Comparison of ENCODE assay signal across 10 cellular contexts in the genomic region with DNA sequence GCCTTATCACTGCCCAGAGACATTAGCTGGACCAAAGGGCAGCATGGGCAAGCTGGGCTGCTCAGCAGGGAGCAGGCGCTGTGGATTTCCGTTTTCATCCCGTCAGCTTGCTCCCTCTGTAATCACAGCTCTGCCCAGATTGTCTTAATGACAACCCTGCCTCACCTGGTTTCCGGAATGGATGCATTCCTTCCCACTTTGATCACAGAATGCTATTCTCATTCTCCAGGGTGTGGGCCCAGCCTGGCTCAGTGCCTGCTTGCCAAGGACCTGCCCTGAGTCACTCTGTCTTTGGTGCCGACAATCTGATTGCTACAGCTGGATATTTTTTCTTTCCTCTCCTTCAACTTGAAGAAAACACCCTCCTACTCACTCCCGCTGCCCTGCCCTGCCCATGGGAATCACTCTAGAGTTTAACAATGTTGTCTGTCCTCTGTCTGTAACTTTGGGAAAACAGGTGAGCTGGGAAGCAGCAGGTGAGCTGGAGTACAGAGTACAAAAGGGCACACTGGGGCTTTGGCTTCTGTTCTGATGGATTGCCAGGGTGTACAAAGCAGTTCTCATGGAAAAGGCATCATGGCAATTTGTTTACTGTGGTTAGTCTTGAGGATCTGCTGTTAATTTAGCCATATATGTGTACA. TPM values are rescaled to one million over a fixed set of nuclear protein-coding genes. Genes with fewer than 3 reads are reported as not detected.
DNase-seq lines count a peak whose midpoint lies in the region; ATAC-seq and TF ChIP-seq lines count a peak whose summit lies in the region.
"Had no signal": no experiment of that assay in that cellular context is flagged by ENCODE, and none has a peak within 500 bp of the region (broad histone marks: within the 10 kb centered on the region; RNA-seq: fewer than 3 reads in every experiment).

No MANE protein-coding gene starts in this region.

- TF ChIP-seq EP300 in suprapubic skin (IDR thresholded peaks at IDR 0.05): no peak

- no peaks in the 10 kb centered on the region for H3K36me3 Mint-ChIP-seq in activated CD4-positive, alpha-beta T cell treated with anti-CD3 and anti-CD28 coated beads for 36 hours (ENCODE audit: low read depth)
- H3K36me3 Mint-ChIP-seq: activated CD4-positive, alpha-beta memory T cell treated with anti-CD3 and anti-CD28 coated beads for 36 hours had no signal

- DNase-seq in NCI-H2107 treated with DMSO at 0.1 percent for 48 hours (lab: John Stamatoyannopoulos, UW; ENCODE audit: unreplicated experiment) (peak; percentile 79), NCI-H2107 (lab: John Stamatoyannopoulos, UW) (no peak), NCI-H69 (lab: John Stamatoyannopoulos, UW) (peak; percentile 69), iPS DF 4.7 (ENCODE audit: extremely low read depth, low spot score) (peak; percentile 22), suprapubic skin (ENCODE audit: low spot score in 2 of 2) (peak in 1 of 2 donors; percentile 58), NOMO-1 (lab: John Stamatoyannopoulos, UW; ENCODE audit: unreplicated experiment in 2 of 2) (no peak)
- no peak for DNase-seq in activated naive CD4-positive, alpha-beta T cell treated with anti-CD3 and anti-CD28 coated beads, Interleukin-2, amount 50 U/mL, for 16 hours
- no peak for DNase-seq in activated CD4-positive, alpha-beta T cell treated with anti-CD3 and anti-CD28 coated beads for 36 hours
- DNase-seq: activated CD4-positive, alpha-beta memory T cell treated with anti-CD3 and anti-CD28 coated beads for 36 hours had no signal

- TF ChIP-seq CTCF in suprapubic skin (IDR thresholded peaks at IDR 0.05): no peak

- H3K27me3 ChIP-seq in suprapubic skin: no peaks in the 10 kb centered on the region

- no peaks in the 10 kb centered on the region for H3K9me3 ChIP-seq in suprapubic skin
- H3K9me3 ChIP-seq: neutrophil had no signal

- H3K4me1 ChIP-seq in suprapubic skin: peaks cover 14% of the 10 kb centered on the region

- H3K4me3 Mint-ChIP-seq in activated CD4-positive, alpha-beta T cell treated with anti-CD3 and anti-CD28 coated beads for 36 hours: no peak overlapping the region
- H3K4me3 Mint-ChIP-seq: activated CD4-positive, alpha-beta memory T cell treated with anti-CD3 and anti-CD28 coated beads for 36 hours had no signal

- POLR2A ChIA-PET in activated CD4-positive, alpha-beta T cell treated with anti-CD3 and anti-CD28 coated beads for 36 hours (lab: Charles Lee): interaction anchor here (0.6 to 0.7 kb wide), 2 partner anchors 12 to 27 kb away, joined by 3 read pairs; no protein-coding TSS in a partner anchor

- WGBS in suprapubic skin: 49% methylated on average over 6 of the region's 6 CpGs

- H3K27ac ChIP-seq in suprapubic skin: peak overlapping the region; percentile 75
- H3K27ac ChIP-seq: neutrophil had no signal

- no peak overlapping the region for H3K27ac Mint-ChIP-seq in activated CD4-positive, alpha-beta T cell treated with anti-CD3 and anti-CD28 coated beads for 36 hours
- H3K27ac Mint-ChIP-seq: activated CD4-positive, alpha-beta memory T cell treated with anti-CD3 and anti-CD28 coated beads for 36 hours had no signal

- no peaks in the 10 kb centered on the region for H3K36me3 ChIP-seq in suprapubic skin
- H3K36me3 ChIP-seq: neutrophil had no signal

- H3K27me3 Mint-ChIP-seq in activated CD4-positive, alpha-beta T cell treated with anti-CD3 and anti-CD28 coated beads for 36 hours: no peaks in the 10 kb centered on the region
- H3K27me3 Mint-ChIP-seq: activated CD4-positive, alpha-beta memory T cell treated with anti-CD3 and anti-CD28 coated beads for 36 hours had no signal

- no peaks in the 10 kb centered on the region for H3K4me1 Mint-ChIP-seq in activated CD4-positive, alpha-beta T cell treated with anti-CD3 and anti-CD28 coated beads for 36 hours

- intact Hi-C loops in activated CD4-positive, alpha-beta T cell treated with anti-CD3 and anti-CD28 coated beads for 36 hours (cut with DNase I, micrococcal nuclease): no loop called here

- ATAC-seq in activated CD4-positive, alpha-beta T cell treated with anti-CD3 and anti-CD28 coated beads for 36 hours: no peak

- H3K4me3 ChIP-seq in suprapubic skin: no peak overlapping the region

- no peaks in the 10 kb centered on the region for H3K9me3 Mint-ChIP-seq in activated CD4-positive, alpha-beta T cell treated with anti-CD3 and anti-CD28 coated beads for 36 hours (ENCODE audit: low read depth)
- H3K9me3 Mint-ChIP-seq: activated CD4-positive, alpha-beta memory T cell treated with anti-CD3 and anti-CD28 coated beads for 36 hours had no signal

- CTCF ChIA-PET in activated CD4-positive, alpha-beta T cell treated with anti-CD3 and anti-CD28 coated beads for 36 hours (lab: Charles Lee): interaction anchor here (0.6 to 2.4 kb wide), 6 partner anchors 9 to 316 kb away, joined by 3 to 16 read pairs (median 3); a partner anchor contains a TSS

- no peak for TF ChIP-seq POLR2A in suprapubic skin (IDR thresholded peaks at IDR 0.05)

RNA-seq across cellular contexts. Expression of a gene that starts 27.2 kb away (rescaled TPM):
- 10 to 100 TPM; 20.8 to 30.9 (median 26.4) TPM for total RNA-seq in suprapubic skin
- total RNA-seq in activated CD4-positive, alpha-beta T cell treated with anti-CD3 and anti-CD28 coated beads for 36 hours: 10 to 100 TPM; 45.0 to 52.8 TPM

RNA-seq across cellular contexts. Expression of a gene that starts 35.5 kb away (rescaled TPM):
- 10 to 100 TPM; 47.3 to 63.1 (median 55.7) TPM for total RNA-seq in suprapubic skin
- total RNA-seq in activated CD4-positive, alpha-beta T cell treated with anti-CD3 and anti-CD28 coated beads for 36 hours: 100 to 1,000 TPM; 465 to 530 TPM

Comparison
In these comparisons a context has a peak if more than half of its experiments do, and no peak if none do; other contexts are left out.
1. DNase-seq: peak in NCI-H2107 treated with DMSO at 0.1 percent for 48 hours (single experiment), NCI-H69 (single experiment) and iPS DF 4.7 (single experiment); none in NCI-H2107 (single experiment), activated naive CD4-positive, alpha-beta T cell treated with anti-CD3 and anti-CD28 coated beads, Interleukin-2, amount 50 U/mL, for 16 hours (single experiment), activated CD4-positive, alpha-beta T cell treated with anti-CD3 and anti-CD28 coated beads for 36 hours (single experiment) and NOMO-1 (0 of 2).
2. RNA of a gene that starts 35.5 kb away (total RNA-seq): 465 to 530 TPM in activated CD4-positive, alpha-beta T cell treated with anti-CD3 and anti-CD28 coated beads for 36 hours; 47.3 to 63.1 TPM in suprapubic skin; every median in the first group is over 4 times any median in the second.